21 cellular contexts compared by ENCODE assay signal in genomic region chr7:152587366-152587765, GRCh38.
DNase-seq lines count a peak whose midpoint lies in the region; ATAC-seq and TF ChIP-seq lines count a peak whose summit lies in the region.
"Had no signal": no experiment of that assay in that cellular context is flagged by ENCODE, and none has a peak within 500 bp of the region (broad histone marks: within the 10 kb centered on the region; RNA-seq: fewer than 3 reads in every experiment).

No MANE protein-coding gene starts in this region.

- no peak overlapping the region for H3K4me2 ChIP-seq in GM23248 (ENCODE audit: unreplicated experiment)
- H3K4me2 ChIP-seq in osteoblast (ENCODE audit: insufficient read depth, low read length) = no peak overlapping the region

- TF ChIP-seq POLR2A in spleen (IDR thresholded peaks at IDR 0.05) (no peak), heart left ventricle (IDR thresholded peaks at IDR 0.05) (no peak)

- TF ChIP-seq CTCF in brain microvascular endothelial cell (IDR thresholded peaks at IDR 0.05; ENCODE audit: low read depth, low read length, missing control alignments) (no peak), osteoblast (IDR thresholded peaks at IDR 0.05; ENCODE audit: extremely low read depth, low read depth, low read length) (no peak), spleen (IDR thresholded peaks at IDR 0.05 in 8 of 11, conservative IDR thresholded peaks at IDR 0.05 in 3 of 11) (no peak), heart left ventricle (IDR thresholded peaks at IDR 0.05) (no peak)

- intact Hi-C loops in spleen (cut with DNase I; ENCODE audit: low total_unique reads) = no loop called here
- intact Hi-C loops in heart left ventricle (cut with DNase I) = no loop called here

- H3K79me2 ChIP-seq in GM23248 (ENCODE audit: insufficient read depth) = no peaks in the 10 kb centered on the region
- no peaks in the 10 kb centered on the region for H3K79me2 ChIP-seq in osteoblast (ENCODE audit: insufficient read depth, low read length)

- peaks cover 10% of the 10 kb centered on the region for H3K4me1 ChIP-seq in GM23248 (ENCODE audit: insufficient read depth)
- H3K4me1 ChIP-seq in osteoblast (ENCODE audit: insufficient read depth, low read length) = no peaks in the 10 kb centered on the region
- H3K4me1 ChIP-seq in spleen = no peaks in the 10 kb centered on the region
- H3K4me1 ChIP-seq in heart left ventricle = no peaks in the 10 kb centered on the region
- H3K4me1 ChIP-seq: BE2C had no signal

- in situ Hi-C loops in GM23248 (cut with MboI) (no loop called here), brain microvascular endothelial cell (cut with HindIII; ENCODE audit: low pct_ligation_motif_present, low sequenced_read_pairs) (no loop called here)

- ATAC-seq in HG03354 (IDR thresholded peaks at IDR 0.05; ENCODE audit: poor library complexity, severe bottlenecking, unreplicated experiment) (no peak), heart left ventricle (no peak)
- ATAC-seq: HCT116 had no signal

- H3K9me3 ChIP-seq in GM23248 (ENCODE audit: low read depth) (no peaks in the 10 kb centered on the region), osteoblast (ENCODE audit: low read depth, low read length) (no peaks in the 10 kb centered on the region), spleen (no peaks in the 10 kb centered on the region), heart left ventricle (no peaks in the 10 kb centered on the region)
- H3K9me3 ChIP-seq: BE2C, MG63 had no signal

- DNase-seq in GM23248 (peak; percentile 6), brain microvascular endothelial cell (peak; percentile 14), glomerular visceral epithelial cell (ENCODE audit: extremely low spot score) (peak; percentile 4), osteoblast (ENCODE audit: insufficient read length, low spot score, missing footprints) (no peak), spleen (no peak), heart left ventricle (no peak)
- DNase-seq in stimulated activated naive CD4-positive, alpha-beta T cell (lab: John Stamatoyannopoulos, UW) = no peak
- DNase-seq: 8988T; ACHN; BE2C; CD8-positive, alpha-beta memory T cell; DMS79 treated with DMSO at 0.1 percent for 48 hours; GF-D8; KG1; MG63; NCI-H2029; NCI-H69; Right ventricle myocardium superior; RPMI8226 had no signal

- H2AFZ ChIP-seq in GM23248 = no peak overlapping the region
- H2AFZ ChIP-seq in osteoblast (ENCODE audit: low read length) = no peak overlapping the region

- no peak overlapping the region for H3K27ac ChIP-seq in GM23248
- H3K27ac ChIP-seq in brain microvascular endothelial cell = no peak overlapping the region
- peak overlapping the region; percentile 24 for H3K27ac ChIP-seq in osteoblast (ENCODE audit: low read depth, low read length)
- no peak overlapping the region for H3K27ac ChIP-seq in spleen
- no peak overlapping the region for H3K27ac ChIP-seq in heart left ventricle

- no peaks in the 10 kb centered on the region for H3K36me3 ChIP-seq in GM23248 (ENCODE audit: low read depth)
- no peaks in the 10 kb centered on the region for H3K36me3 ChIP-seq in brain microvascular endothelial cell (replicated peaks)
- H3K36me3 ChIP-seq in osteoblast (ENCODE audit: insufficient read depth, low read length) = no peaks in the 10 kb centered on the region
- no peaks in the 10 kb centered on the region for H3K36me3 ChIP-seq in spleen
- H3K36me3 ChIP-seq in heart left ventricle = no peaks in the 10 kb centered on the region
- H3K36me3 ChIP-seq: BE2C, MG63 had no signal

- WGBS in GM23248 (ENCODE audit: low coverage in 1 of 2, low lambda C conversion rate in 2 of 2, missing lambda C conversion rate in 2 of 2), 2 experiments = 80 to 89% methylated on average over 1 of the region's 1 CpG
- WGBS in spleen, 5 donors = 80 to 91% (median 81%) methylated on average over 1 of the region's 1 CpG
- 42 to 67% (median 48%) methylated on average over 1 of the region's 1 CpG for WGBS in heart left ventricle, 4 donors

- peaks cover 8% of the 10 kb centered on the region; the same call in 1 of the 2 replicates for H3F3A ChIP-seq in GM23248 (ENCODE audit: insufficient read depth)

- H3K27me3 ChIP-seq in GM23248 (replicated peaks; ENCODE audit: insufficient read depth) = no peaks in the 10 kb centered on the region
- no peaks in the 10 kb centered on the region for H3K27me3 ChIP-seq in brain microvascular endothelial cell (replicated peaks)
- no peaks in the 10 kb centered on the region for H3K27me3 ChIP-seq in osteoblast (ENCODE audit: insufficient read depth, low read length)
- no peaks in the 10 kb centered on the region for H3K27me3 ChIP-seq in spleen (replicated peaks in 1 of 7)
- H3K27me3 ChIP-seq in heart left ventricle = no peaks in the 10 kb centered on the region
- H3K27me3 ChIP-seq: BE2C, MG63 had no signal

- H3K9ac ChIP-seq in GM23248 = no peak overlapping the region

- H4K20me1 ChIP-seq in GM23248 (ENCODE audit: insufficient read depth) (no peaks in the 10 kb centered on the region), osteoblast (ENCODE audit: insufficient read depth, low read length) (no peaks in the 10 kb centered on the region)

- H3K9me2 ChIP-seq in GM23248 (ENCODE audit: insufficient read depth) = no peaks in the 10 kb centered on the region

- no peak overlapping the region for H3K4me3 ChIP-seq in GM23248
- no peak overlapping the region for H3K4me3 ChIP-seq in brain microvascular endothelial cell (ENCODE audit: low read depth, low read length)
- H3K4me3 ChIP-seq in osteoblast (ENCODE audit: insufficient read depth, low read length) = no peak overlapping the region
- no peak overlapping the region for H3K4me3 ChIP-seq in spleen
- H3K4me3 ChIP-seq in heart left ventricle = no peak overlapping the region
- H3K4me3 ChIP-seq: MG63 had no signal

Comparison
In these comparisons a context has a peak if more than half of its experiments do, and no peak if none do; other contexts are left out.
1. DNase-seq: peak in GM23248 (single experiment), brain microvascular endothelial cell (single experiment) and glomerular visceral epithelial cell (single experiment); none in osteoblast (single experiment), spleen (single experiment), heart left ventricle (0 of 5) and stimulated activated naive CD4-positive, alpha-beta T cell (0 of 6).